1 cellular context compared by ENCODE assay signal in the genomic region with DNA sequence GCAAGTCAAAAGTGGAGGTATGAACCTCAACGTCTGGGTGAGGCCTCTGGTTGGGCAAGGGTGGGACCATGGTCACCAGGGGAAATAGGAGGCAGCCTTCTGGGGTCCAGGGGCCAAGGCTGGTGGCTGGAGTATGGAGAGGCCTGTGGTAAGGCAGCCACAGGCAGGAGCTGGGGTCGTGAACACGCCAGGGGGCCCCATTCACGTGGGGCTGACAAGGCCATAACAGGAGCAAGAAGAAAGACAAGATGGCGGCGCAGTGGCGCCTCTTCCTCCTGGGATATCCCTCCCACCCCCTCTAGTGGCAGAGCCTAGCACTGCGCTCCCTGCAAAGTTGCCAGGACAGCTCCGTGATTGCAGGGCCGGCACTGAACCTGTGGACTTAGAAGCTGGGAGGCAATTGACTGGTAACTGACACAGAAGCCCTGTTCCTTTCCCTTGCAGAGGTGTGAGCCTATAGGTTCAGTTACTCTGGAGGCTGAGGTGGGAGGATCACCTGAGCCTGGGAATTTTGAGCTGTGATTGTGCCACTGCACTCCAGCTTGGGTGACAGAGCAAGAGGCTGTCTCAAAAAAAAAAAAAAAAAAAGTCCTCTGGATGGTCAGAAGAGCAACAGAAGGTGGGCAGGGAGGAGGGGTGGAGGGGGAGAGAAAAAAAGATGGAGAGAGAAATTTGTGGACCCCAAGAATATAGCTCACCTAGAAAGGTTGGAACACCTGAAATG.
TF ChIP-seq lines count a peak whose summit lies in the region.

No MANE protein-coding gene starts in this region.

TF ChIP-seq in HepG2, 621 proteins besides CTCF, POLR2A, EP300 and RAD21 (continued from another document and continues in another):
- TF ChIP-seq, protein P1, sequence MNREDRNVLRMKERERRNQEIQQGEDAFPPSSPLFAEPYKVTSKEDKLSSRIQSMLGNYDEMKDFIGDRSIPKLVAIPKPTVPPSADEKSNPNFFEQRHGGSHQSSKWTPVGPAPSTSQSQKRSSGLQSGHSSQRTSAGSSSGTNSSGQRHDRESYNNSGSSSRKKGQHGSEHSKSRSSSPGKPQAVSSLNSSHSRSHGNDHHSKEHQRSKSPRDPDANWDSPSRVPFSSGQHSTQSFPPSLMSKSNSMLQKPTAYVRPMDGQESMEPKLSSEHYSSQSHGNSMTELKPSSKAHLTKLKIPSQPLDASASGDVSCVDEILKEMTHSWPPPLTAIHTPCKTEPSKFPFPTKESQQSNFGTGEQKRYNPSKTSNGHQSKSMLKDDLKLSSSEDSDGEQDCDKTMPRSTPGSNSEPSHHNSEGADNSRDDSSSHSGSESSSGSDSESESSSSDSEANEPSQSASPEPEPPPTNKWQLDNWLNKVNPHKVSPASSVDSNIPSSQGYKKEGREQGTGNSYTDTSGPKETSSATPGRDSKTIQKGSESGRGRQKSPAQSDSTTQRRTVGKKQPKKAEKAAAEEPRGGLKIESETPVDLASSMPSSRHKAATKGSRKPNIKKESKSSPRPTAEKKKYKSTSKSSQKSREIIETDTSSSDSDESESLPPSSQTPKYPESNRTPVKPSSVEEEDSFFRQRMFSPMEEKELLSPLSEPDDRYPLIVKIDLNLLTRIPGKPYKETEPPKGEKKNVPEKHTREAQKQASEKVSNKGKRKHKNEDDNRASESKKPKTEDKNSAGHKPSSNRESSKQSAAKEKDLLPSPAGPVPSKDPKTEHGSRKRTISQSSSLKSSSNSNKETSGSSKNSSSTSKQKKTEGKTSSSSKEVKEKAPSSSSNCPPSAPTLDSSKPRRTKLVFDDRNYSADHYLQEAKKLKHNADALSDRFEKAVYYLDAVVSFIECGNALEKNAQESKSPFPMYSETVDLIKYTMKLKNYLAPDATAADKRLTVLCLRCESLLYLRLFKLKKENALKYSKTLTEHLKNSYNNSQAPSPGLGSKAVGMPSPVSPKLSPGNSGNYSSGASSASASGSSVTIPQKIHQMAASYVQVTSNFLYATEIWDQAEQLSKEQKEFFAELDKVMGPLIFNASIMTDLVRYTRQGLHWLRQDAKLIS (CRISPR knock-in tag; IDR thresholded peaks at IDR 0.05) = no peak
- TF ChIP-seq, protein P2, sequence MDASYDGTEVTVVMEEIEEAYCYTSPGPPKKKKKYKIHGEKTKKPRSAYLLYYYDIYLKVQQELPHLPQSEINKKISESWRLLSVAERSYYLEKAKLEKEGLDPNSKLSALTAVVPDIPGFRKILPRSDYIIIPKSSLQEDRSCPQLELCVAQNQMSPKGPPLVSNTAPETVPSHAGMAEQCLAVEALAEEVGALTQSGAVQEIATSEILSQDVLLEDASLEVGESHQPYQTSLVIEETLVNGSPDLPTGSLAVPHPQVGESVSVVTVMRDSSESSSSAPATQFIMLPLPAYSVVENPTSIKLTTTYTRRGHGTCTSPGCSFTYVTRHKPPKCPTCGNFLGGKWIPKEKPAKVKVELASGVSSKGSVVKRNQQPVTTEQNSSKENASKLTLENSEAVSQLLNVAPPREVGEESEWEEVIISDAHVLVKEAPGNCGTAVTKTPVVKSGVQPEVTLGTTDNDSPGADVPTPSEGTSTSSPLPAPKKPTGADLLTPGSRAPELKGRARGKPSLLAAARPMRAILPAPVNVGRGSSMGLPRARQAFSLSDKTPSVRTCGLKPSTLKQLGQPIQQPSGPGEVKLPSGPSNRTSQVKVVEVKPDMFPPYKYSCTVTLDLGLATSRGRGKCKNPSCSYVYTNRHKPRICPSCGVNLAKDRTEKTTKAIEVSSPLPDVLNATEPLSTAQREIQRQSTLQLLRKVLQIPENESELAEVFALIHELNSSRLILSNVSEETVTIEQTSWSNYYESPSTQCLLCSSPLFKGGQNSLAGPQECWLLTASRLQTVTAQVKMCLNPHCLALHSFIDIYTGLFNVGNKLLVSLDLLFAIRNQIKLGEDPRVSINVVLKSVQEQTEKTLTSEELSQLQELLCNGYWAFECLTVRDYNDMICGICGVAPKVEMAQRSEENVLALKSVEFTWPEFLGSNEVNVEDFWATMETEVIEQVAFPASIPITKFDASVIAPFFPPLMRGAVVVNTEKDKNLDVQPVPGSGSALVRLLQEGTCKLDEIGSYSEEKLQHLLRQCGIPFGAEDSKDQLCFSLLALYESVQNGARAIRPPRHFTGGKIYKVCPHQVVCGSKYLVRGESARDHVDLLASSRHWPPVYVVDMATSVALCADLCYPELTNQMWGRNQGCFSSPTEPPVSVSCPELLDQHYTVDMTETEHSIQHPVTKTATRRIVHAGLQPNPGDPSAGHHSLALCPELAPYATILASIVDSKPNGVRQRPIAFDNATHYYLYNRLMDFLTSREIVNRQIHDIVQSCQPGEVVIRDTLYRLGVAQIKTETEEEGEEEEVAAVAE (CRISPR knock-in tag; IDR thresholded peaks at IDR 0.05; ENCODE audit: borderline replicate concordance) = no peak
- no peak for TF ChIP-seq KDM3A (CRISPR knock-in tag; IDR thresholded peaks at IDR 0.05; ENCODE audit: low read depth)
- TF ChIP-seq, protein P3, sequence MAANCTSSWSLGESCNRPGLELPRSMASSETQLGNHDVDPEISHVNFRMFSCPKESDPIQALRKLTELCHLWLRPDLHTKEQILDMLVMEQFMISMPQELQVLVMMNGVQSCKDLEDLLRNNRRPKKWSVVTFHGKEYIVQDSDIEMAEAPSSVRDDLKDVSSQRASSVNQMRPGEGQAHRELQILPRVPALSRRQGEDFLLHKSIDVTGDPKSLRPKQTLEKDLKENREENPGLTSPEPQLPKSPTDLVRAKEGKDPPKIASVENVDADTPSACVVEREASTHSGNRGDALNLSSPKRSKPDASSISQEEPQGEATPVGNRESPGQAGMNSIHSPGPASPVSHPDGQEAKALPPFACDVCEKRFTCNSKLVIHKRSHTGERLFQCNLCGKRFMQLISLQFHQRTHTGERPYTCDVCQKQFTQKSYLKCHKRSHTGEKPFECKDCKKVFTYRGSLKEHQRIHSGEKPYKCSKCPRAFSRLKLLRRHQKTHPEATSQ (CRISPR knock-in tag; IDR thresholded peaks at IDR 0.05; ENCODE audit: borderline replicate concordance) = peak; percentile 35; the same call in 1 of the 2 replicates
- no peak for TF ChIP-seq RXRA (CRISPR knock-in tag; IDR thresholded peaks at IDR 0.05)
- TF ChIP-seq HIVEP1 (CRISPR knock-in tag; IDR thresholded peaks at IDR 0.05) = no peak
- TF ChIP-seq RELA (CRISPR knock-in tag; IDR thresholded peaks at IDR 0.05) = no peak
- TF ChIP-seq, protein P4, sequence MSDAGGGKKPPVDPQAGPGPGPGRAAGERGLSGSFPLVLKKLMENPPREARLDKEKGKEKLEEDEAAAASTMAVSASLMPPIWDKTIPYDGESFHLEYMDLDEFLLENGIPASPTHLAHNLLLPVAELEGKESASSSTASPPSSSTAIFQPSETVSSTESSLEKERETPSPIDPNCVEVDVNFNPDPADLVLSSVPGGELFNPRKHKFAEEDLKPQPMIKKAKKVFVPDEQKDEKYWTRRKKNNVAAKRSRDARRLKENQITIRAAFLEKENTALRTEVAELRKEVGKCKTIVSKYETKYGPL (CRISPR knock-in tag; IDR thresholded peaks at IDR 0.05) = no peak
- no peak for TF ChIP-seq EED (CRISPR knock-in tag; IDR thresholded peaks at IDR 0.05)
- no peak for TF ChIP-seq ARNT2 (CRISPR knock-in tag; IDR thresholded peaks at IDR 0.05; ENCODE audit: low read depth)
- TF ChIP-seq U2AF1 (optimal IDR thresholded peaks at IDR 0.05; ENCODE audit: low read depth, low read length) = no peak
- TF ChIP-seq MEIS1 (CRISPR knock-in tag; IDR thresholded peaks at IDR 0.05; ENCODE audit: borderline replicate concordance) = no peak
- no peak for TF ChIP-seq MYNN (CRISPR knock-in tag; IDR thresholded peaks at IDR 0.05; ENCODE audit: low read depth)
- TF ChIP-seq, protein P5, sequence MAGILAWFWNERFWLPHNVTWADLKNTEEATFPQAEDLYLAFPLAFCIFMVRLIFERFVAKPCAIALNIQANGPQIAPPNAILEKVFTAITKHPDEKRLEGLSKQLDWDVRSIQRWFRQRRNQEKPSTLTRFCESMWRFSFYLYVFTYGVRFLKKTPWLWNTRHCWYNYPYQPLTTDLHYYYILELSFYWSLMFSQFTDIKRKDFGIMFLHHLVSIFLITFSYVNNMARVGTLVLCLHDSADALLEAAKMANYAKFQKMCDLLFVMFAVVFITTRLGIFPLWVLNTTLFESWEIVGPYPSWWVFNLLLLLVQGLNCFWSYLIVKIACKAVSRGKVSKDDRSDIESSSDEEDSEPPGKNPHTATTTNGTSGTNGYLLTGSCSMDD (CRISPR knock-in tag; IDR thresholded peaks at IDR 0.05) = no peak
- no peak for TF ChIP-seq HNRNPUL1 (IDR thresholded peaks at IDR 0.05; ENCODE audit: low read depth, low read length)
- TF ChIP-seq WIZ (CRISPR knock-in tag; IDR thresholded peaks at IDR 0.05) = no peak
- no peak for TF ChIP-seq MXI1 (IDR thresholded peaks at IDR 0.05; ENCODE audit: borderline replicate concordance, low read depth, low read length)
- TF ChIP-seq ZNF10 (CRISPR knock-in tag; IDR thresholded peaks at IDR 0.05; ENCODE audit: borderline replicate concordance, low read depth) = no peak
- TF ChIP-seq ZFP90 (CRISPR knock-in tag; IDR thresholded peaks at IDR 0.05; ENCODE audit: borderline replicate concordance) = no peak
- no peak for TF ChIP-seq FOSL2 (CRISPR knock-in tag; IDR thresholded peaks at IDR 0.05)
- TF ChIP-seq, protein P6, sequence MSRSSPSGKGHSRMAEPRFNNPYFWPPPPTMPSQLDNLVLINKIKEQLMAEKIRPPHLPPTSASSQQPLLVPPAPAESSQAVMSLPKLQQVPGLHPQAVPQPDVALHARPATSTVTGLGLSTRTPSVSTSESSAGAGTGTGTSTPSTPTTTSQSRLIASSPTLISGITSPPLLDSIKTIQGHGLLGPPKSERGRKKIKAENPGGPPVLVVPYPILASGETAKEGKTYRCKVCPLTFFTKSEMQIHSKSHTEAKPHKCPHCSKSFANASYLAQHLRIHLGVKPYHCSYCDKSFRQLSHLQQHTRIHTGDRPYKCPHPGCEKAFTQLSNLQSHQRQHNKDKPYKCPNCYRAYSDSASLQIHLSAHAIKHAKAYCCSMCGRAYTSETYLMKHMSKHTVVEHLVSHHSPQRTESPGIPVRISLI (CRISPR knock-in tag; IDR thresholded peaks at IDR 0.05; ENCODE audit: borderline replicate concordance) = no peak
- TF ChIP-seq, protein P7, sequence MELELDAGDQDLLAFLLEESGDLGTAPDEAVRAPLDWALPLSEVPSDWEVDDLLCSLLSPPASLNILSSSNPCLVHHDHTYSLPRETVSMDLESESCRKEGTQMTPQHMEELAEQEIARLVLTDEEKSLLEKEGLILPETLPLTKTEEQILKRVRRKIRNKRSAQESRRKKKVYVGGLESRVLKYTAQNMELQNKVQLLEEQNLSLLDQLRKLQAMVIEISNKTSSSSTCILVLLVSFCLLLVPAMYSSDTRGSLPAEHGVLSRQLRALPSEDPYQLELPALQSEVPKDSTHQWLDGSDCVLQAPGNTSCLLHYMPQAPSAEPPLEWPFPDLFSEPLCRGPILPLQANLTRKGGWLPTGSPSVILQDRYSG (CRISPR knock-in tag; IDR thresholded peaks at IDR 0.05) = no peak
- TF ChIP-seq, protein P8, sequence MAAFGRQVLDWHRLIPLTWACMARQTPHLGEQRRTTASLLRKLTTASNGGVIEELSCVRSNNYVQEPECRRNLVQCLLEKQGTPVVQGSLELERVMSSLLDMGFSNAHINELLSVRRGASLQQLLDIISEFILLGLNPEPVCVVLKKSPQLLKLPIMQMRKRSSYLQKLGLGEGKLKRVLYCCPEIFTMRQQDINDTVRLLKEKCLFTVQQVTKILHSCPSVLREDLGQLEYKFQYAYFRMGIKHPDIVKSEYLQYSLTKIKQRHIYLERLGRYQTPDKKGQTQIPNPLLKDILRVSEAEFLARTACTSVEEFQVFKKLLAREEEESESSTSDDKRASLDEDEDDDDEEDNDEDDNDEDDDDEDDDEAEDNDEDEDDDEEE (CRISPR knock-in tag; IDR thresholded peaks at IDR 0.05) = no peak
- TF ChIP-seq, protein P9, sequence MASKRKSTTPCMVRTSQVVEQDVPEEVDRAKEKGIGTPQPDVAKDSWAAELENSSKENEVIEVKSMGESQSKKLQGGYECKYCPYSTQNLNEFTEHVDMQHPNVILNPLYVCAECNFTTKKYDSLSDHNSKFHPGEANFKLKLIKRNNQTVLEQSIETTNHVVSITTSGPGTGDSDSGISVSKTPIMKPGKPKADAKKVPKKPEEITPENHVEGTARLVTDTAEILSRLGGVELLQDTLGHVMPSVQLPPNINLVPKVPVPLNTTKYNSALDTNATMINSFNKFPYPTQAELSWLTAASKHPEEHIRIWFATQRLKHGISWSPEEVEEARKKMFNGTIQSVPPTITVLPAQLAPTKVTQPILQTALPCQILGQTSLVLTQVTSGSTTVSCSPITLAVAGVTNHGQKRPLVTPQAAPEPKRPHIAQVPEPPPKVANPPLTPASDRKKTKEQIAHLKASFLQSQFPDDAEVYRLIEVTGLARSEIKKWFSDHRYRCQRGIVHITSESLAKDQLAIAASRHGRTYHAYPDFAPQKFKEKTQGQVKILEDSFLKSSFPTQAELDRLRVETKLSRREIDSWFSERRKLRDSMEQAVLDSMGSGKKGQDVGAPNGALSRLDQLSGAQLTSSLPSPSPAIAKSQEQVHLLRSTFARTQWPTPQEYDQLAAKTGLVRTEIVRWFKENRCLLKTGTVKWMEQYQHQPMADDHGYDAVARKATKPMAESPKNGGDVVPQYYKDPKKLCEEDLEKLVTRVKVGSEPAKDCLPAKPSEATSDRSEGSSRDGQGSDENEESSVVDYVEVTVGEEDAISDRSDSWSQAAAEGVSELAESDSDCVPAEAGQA (IDR thresholded peaks at IDR 0.05; ENCODE audit: low read depth) = peak; percentile 59; the same call in 1 of the 2 replicates
- TF ChIP-seq, protein P9 (CRISPR knock-in tag; IDR thresholded peaks at IDR 0.05; ENCODE audit: borderline replicate concordance) = no peak
- no peak for TF ChIP-seq REXO4 (CRISPR knock-in tag; IDR thresholded peaks at IDR 0.05; ENCODE audit: borderline replicate concordance)
- TF ChIP-seq YY1 (IDR thresholded peaks at IDR 0.05; ENCODE audit: insufficient read depth, insufficient replicate concordance, low read depth, low read length) = peak; percentile 78
- TF ChIP-seq FOXA1 (IDR thresholded peaks at IDR 0.05) = no peak
- no peak for TF ChIP-seq FOXA1 (CRISPR knock-in tag; IDR thresholded peaks at IDR 0.05)
- TF ChIP-seq, protein P10, sequence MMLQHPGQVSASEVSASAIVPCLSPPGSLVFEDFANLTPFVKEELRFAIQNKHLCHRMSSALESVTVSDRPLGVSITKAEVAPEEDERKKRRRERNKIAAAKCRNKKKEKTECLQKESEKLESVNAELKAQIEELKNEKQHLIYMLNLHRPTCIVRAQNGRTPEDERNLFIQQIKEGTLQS (CRISPR knock-in tag; IDR thresholded peaks at IDR 0.05) = no peak
